In genomic region chr7:99440195-99440594, GRCh38 we compare ENCODE assay signal across 9 cellular contexts. TPM values are rescaled to one million over a fixed set of nuclear protein-coding genes. Genes with fewer than 3 reads are reported as not detected.
DNase-seq lines count a peak whose midpoint lies in the region; FAIRE-seq and TF ChIP-seq lines count a peak whose summit lies in the region.
"Had no signal": no experiment of that assay in that cellular context is flagged by ENCODE, and none has a peak within 500 bp of the region (broad histone marks: within the 10 kb centered on the region; RNA-seq: fewer than 3 reads in every experiment).

No MANE protein-coding gene starts in this region.

- H3K9me2 ChIP-seq in OCI-LY7 (ENCODE audit: insufficient read depth, low read length): no peaks in the 10 kb centered on the region

- intact Hi-C loops in OCI-LY7 (cut with micrococcal nuclease; ENCODE audit: unreplicated experiment): no loop called here

- H2BK5ac ChIP-seq in H1 (ENCODE audit: low read depth, low read length): no peak overlapping the region

- H3K14ac ChIP-seq in H1 (ENCODE audit: insufficient read length): no peak overlapping the region

- no peaks in the 10 kb centered on the region for H3K27me3 Mint-ChIP-seq in osteocyte (ENCODE audit: unreplicated experiment)

- H3K23ac ChIP-seq in H1 (ENCODE audit: insufficient read length): no peak overlapping the region

- peaks cover 11% of the 10 kb centered on the region for H4K20me1 ChIP-seq in OCI-LY7 (ENCODE audit: insufficient read depth, low read length)
- H4K20me1 ChIP-seq in H1 (replicated peaks in 1 of 2; ENCODE audit: control insufficient read depth in 1 of 2, insufficient read depth in 2 of 2, low read length in 2 of 2): peaks cover 17 to 18% of the 10 kb centered on the region in 2 experiments

- peak overlapping the region; percentile 99 for H3K4me3 Mint-ChIP-seq in osteocyte (ENCODE audit: unreplicated experiment)

- TF ChIP-seq POLR2A in H1 (IDR thresholded peaks at IDR 0.05; ENCODE audit: control extremely low read depth in 1 of 2, low read depth in 2 of 2, low read length in 2 of 2): no peak

- H3K79me1 ChIP-seq in H1 (ENCODE audit: low read depth, low read length): peaks cover 9% of the 10 kb centered on the region

- H2BK15ac ChIP-seq in H1 (ENCODE audit: low read length): no peak overlapping the region

- WGBS in H1 (ENCODE audit: extremely low coverage in 1 of 2, insufficient coverage in 1 of 2, insufficient read length in 1 of 2, insufficient replicate concordance in 2 of 2, low coverage in 1 of 2, low lambda C conversion rate in 2 of 2, missing lambda C conversion rate in 1 of 2), 2 experiments: 85% methylated on average over 9 of the region's 9 CpGs; no CpG with 5 or more reads in 1 of the 2 experiments

- H3K9me3 ChIP-seq in OCI-LY7 (ENCODE audit: low read length) (no peaks in the 10 kb centered on the region), H1 (ENCODE audit: insufficient read depth in 2 of 2, low read depth in 1 of 2, low read length in 1 of 2) (no peaks in the 10 kb centered on the region)
- H3K9me3 ChIP-seq: left lung had no signal

- no peak overlapping the region for H4K91ac ChIP-seq in H1 (replicated peaks; ENCODE audit: insufficient read length, low read length)

- POLR2A ChIA-PET in OCI-LY7 (lab: Charles Lee) (no interaction called here), H1 (lab: Charles Lee; ENCODE audit: partially characterized antibody) (interaction anchor here (0.7 to 7.3 kb wide), 11 partner anchors 9 to 191 kb away, joined by 3 to 51 read pairs (median 6); partner anchors contain the start of genes ATP5MF, BUD31 and PDAP1)

- no peak overlapping the region for H2BK12ac ChIP-seq in H1 (ENCODE audit: low read depth, low read length)

- CTCF ChIA-PET in OCI-LY7 (lab: Charles Lee; ENCODE audit: unreplicated experiment) (no interaction called here), H1 (lab: Charles Lee; ENCODE audit: partially characterized antibody) (no interaction called here)

- peaks cover 37% of the 10 kb centered on the region for H3K79me2 ChIP-seq in OCI-LY7 (ENCODE audit: insufficient read depth, low read depth, low read length)
- peaks cover 12 to 51% of the 10 kb centered on the region in 2 experiments for H3K79me2 ChIP-seq in H1 (ENCODE audit: control insufficient read depth in 1 of 2, insufficient read depth in 2 of 2, low read length in 2 of 2)

- no peak overlapping the region for H3K56ac ChIP-seq in H1 (replicated peaks; ENCODE audit: insufficient read length, low read depth, low read length)

- peaks cover 4% of the 10 kb centered on the region for H3K23me2 ChIP-seq in H1 (ENCODE audit: low read depth, low read length)

- no peak overlapping the region for H3K18ac ChIP-seq in H1 (ENCODE audit: extremely low read depth, low read length)

- H3K36me3 ChIP-seq in OCI-LY7 (ENCODE audit: insufficient read depth, low read length) (peaks cover 34% of the 10 kb centered on the region), H1 (ENCODE audit: control insufficient read depth in 2 of 4, insufficient read depth in 4 of 4, low read length in 3 of 4) (peaks cover 12 to 33% (median 18%) of the 10 kb centered on the region in 4 experiments)

- peaks cover 20% of the 10 kb centered on the region for H3K36me3 Mint-ChIP-seq in osteocyte (ENCODE audit: unreplicated experiment)

- TF ChIP-seq RAD21 in H1 (IDR thresholded peaks at IDR 0.05 in 1 of 2, conservative IDR thresholded peaks at IDR 0.05 in 1 of 2; ENCODE audit: low read depth in 2 of 2, low read length in 2 of 2): no peak

- H3K4ac ChIP-seq in H1 (replicated peaks; ENCODE audit: insufficient read length, low read depth, low read length): no peak overlapping the region

- H3K27ac ChIP-seq in OCI-LY7 (ENCODE audit: low read depth, low read length, poor library complexity, severe bottlenecking): no peak overlapping the region
- no peak overlapping the region for H3K27ac ChIP-seq in H1 (ENCODE audit: low read depth, low read length)
- H3K27ac ChIP-seq: left lung had no signal

- FAIRE-seq in H1 (lab: Jason Lieb, UNC): no peak

- no peak overlapping the region for H2AK5ac ChIP-seq in H1 (ENCODE audit: low read depth, low read length)

- TF ChIP-seq CTCF in OCI-LY7 (conservative IDR thresholded peaks at IDR 0.05; ENCODE audit: low read length) (no peak), H1 (IDR thresholded peaks at IDR 0.05; ENCODE audit: control extremely low read depth in 1 of 3, insufficient read depth in 1 of 3, low read depth in 1 of 3, low read length in 3 of 3) (no peak), osteocyte (IDR thresholded peaks at IDR 0.05) (no peak)

- H3K4me3 ChIP-seq in OCI-LY7 (ENCODE audit: low read depth, low read length, poor library complexity, severe bottlenecking): peak overlapping the region; percentile 86
- peak overlapping the region in 3 of 4 experiments; percentile 87 to 95 (median 90); a peak in 6 of 8 replicates for H3K4me3 ChIP-seq in H1 (ENCODE audit: extremely low read depth in 1 of 4, insufficient read depth in 2 of 4, low read depth in 3 of 4, low read length in 4 of 4)

- TF ChIP-seq EP300 in H1 (IDR thresholded peaks at IDR 0.05; ENCODE audit: borderline replicate concordance in 1 of 2, low read depth in 2 of 2, low read length in 2 of 2): no peak

- no peaks in the 10 kb centered on the region for H3K9me3 Mint-ChIP-seq in osteocyte (ENCODE audit: unreplicated experiment)

- H3K4me1 ChIP-seq in OCI-LY7 (ENCODE audit: insufficient read depth, low read length, poor library complexity, severe bottlenecking) (peaks cover 18% of the 10 kb centered on the region), H1 (replicated peaks in 1 of 4; ENCODE audit: control insufficient read depth in 3 of 4, insufficient read depth in 4 of 4, low read length in 3 of 4) (peaks cover 0 to 12% (median 6%) of the 10 kb centered on the region in 4 experiments; a peak in 5 of 7 replicates)

- no TSS peak for BruUV-seq in OCI-LY7 (replicated peaks; lab: Mats Ljungman, UMichigan)

- H2BK120ac ChIP-seq in H1 (replicated peaks; ENCODE audit: low read depth, low read length): no peak overlapping the region

- H3K4me1 Mint-ChIP-seq in osteocyte (ENCODE audit: unreplicated experiment): peaks cover 25% of the 10 kb centered on the region

- DNase-seq in EH (ENCODE audit: low read depth): peak; percentile 55
- no peak for DNase-seq in OCI-LY7 (ENCODE audit: low spot score)
- DNase-seq in H1 (ENCODE audit: low read depth in 1 of 2, low spot score in 2 of 2): no peak
- no peak for DNase-seq in osteocyte (ENCODE audit: extremely low spot score, unreplicated experiment)
- no peak for DNase-seq in HT-29 (ENCODE audit: low spot score)
- DNase-seq in COLO829 (ENCODE audit: low spot score): no peak
- no peak for DNase-seq in NCI-H69 (lab: John Stamatoyannopoulos, UW)
- no peak for DNase-seq in NCI-H128 (lab: John Stamatoyannopoulos, UW; ENCODE audit: unreplicated experiment)
- DNase-seq: left lung had no signal

- H2AFZ ChIP-seq in OCI-LY7 (ENCODE audit: low read length) (no peak overlapping the region), H1 (ENCODE audit: low read length) (no peak overlapping the region)

- H3K9ac ChIP-seq in H1 (replicated peaks in 1 of 4; ENCODE audit: extremely low read depth in 1 of 4, low read depth in 3 of 4, low read length in 3 of 4): peak overlapping the region in 2 of 4 experiments; percentile 5 to 27; a peak in 2 of 7 replicates

- H3K4me2 ChIP-seq in OCI-LY7 (ENCODE audit: low read length) (peak overlapping the region; percentile 93), H1 (ENCODE audit: insufficient read depth in 1 of 2, low read depth in 2 of 2, low read length in 2 of 2) (peak overlapping the region; percentile 85 to 88)

- H3K27me3 ChIP-seq in H1 (replicated peaks in 1 of 4; ENCODE audit: control insufficient read depth in 3 of 4, extremely low read depth in 1 of 4, insufficient read depth in 3 of 4, low read length in 3 of 4): no peaks in the 10 kb centered on the region
- H3K27me3 ChIP-seq: left lung had no signal

- H2BK20ac ChIP-seq in H1 (ENCODE audit: low read length): no peak overlapping the region

- H4K5ac ChIP-seq in H1 (ENCODE audit: insufficient read length, low read depth, low read length): no peak overlapping the region

- H3K27ac Mint-ChIP-seq in osteocyte (ENCODE audit: unreplicated experiment): peak overlapping the region; percentile 96

- H4K8ac ChIP-seq in H1 (ENCODE audit: extremely low read depth, insufficient read depth, low read length): no peak overlapping the region

RNA-seq across cellular contexts. Expression of gene CPSF4, which starts 1.5 kb away (rescaled TPM):
- total RNA-seq in OCI-LY7 (2014; rRNA removed; shearing (Covaris generic)): 75.3 and 84.4 TPM in 2 replicates
- total RNA-seq in OCI-LY7 (2022): 88.6 and 91.9 TPM in 2 replicates
- total RNA-seq in H1 (2021; fragmentation: NEBNext Ultra II Directional; extraction: Animal tissue kit (Norgen Biotek cat#: 25700)): 74.8 and 77.5 TPM in 2 replicates
- 103 and 156 TPM in 2 replicates for polyA plus RNA-seq in H1 (2011; rRNA removed)
- polyA plus RNA-seq in H1 (2011; cell fraction: cytosol; rRNA removed): 114 TPM
- 301 TPM for polyA plus RNA-seq in H1 (2011; cell fraction: nucleus; rRNA removed)
- 66.8 to 95.4 TPM (median 80.9 TPM) in 4 replicates for polyA plus RNA-seq in H1 (2012, experiment 1 of 2)
- 75.9 TPM for polyA plus RNA-seq in H1 (2012, experiment 2 of 2)
- polyA plus RNA-seq in H1 (2013, experiment 1 of 2): 46.9 TPM
- polyA plus RNA-seq in H1 (2013, experiment 2 of 2): 42.5 TPM
- 105 and 116 TPM in 2 replicates for polyA minus RNA-seq in H1 (2011; rRNA and poly(A)+ RNA removed)
- 59.0 TPM for polyA minus RNA-seq in H1 (2011; cell fraction: cytosol; rRNA and poly(A)+ RNA removed)
- polyA minus RNA-seq in H1 (2011; cell fraction: nucleus; rRNA and poly(A)+ RNA removed): 86.4 TPM
- 32.3 and 37.9 TPM in 2 replicates for total RNA-seq in osteocyte
- 101 and 112 TPM in 2 replicates for total RNA-seq in HT-29 (2014; rRNA removed; shearing (Covaris generic))

RNA-seq across cellular contexts. Expression of gene PTCD1, which starts 1.6 kb away (rescaled TPM):
- total RNA-seq in OCI-LY7 (2014; rRNA removed; shearing (Covaris generic)): 11.0 and 11.1 TPM in 2 replicates
- 7.6 and 11.3 TPM in 2 replicates for total RNA-seq in OCI-LY7 (2022)
- 7.5 and 8.5 TPM in 2 replicates for total RNA-seq in H1 (2021; fragmentation: NEBNext Ultra II Directional; extraction: Animal tissue kit (Norgen Biotek cat#: 25700))
- polyA plus RNA-seq in H1 (2011; rRNA removed): 7.6 and 9.6 TPM in 2 replicates
- 9.6 TPM for polyA plus RNA-seq in H1 (2011; cell fraction: cytosol; rRNA removed)
- 14.9 TPM for polyA plus RNA-seq in H1 (2011; cell fraction: nucleus; rRNA removed)
- 8.4 to 9.8 TPM (median 9.2 TPM) in 4 replicates for polyA plus RNA-seq in H1 (2012, experiment 1 of 2)
- 7.8 TPM for polyA plus RNA-seq in H1 (2012, experiment 2 of 2)
- polyA plus RNA-seq in H1 (2013, experiment 1 of 2): 5.9 TPM
- 5.8 TPM for polyA plus RNA-seq in H1 (2013, experiment 2 of 2)
- 7.4 and 7.9 TPM in 2 replicates for polyA minus RNA-seq in H1 (2011; rRNA and poly(A)+ RNA removed)
- polyA minus RNA-seq in H1 (2011; cell fraction: cytosol; rRNA and poly(A)+ RNA removed): 8.7 TPM
- 7.7 TPM for polyA minus RNA-seq in H1 (2011; cell fraction: nucleus; rRNA and poly(A)+ RNA removed)
- total RNA-seq in osteocyte: 5.7 and 10.5 TPM in 2 replicates
- total RNA-seq in HT-29 (2014; rRNA removed; shearing (Covaris generic)): 18.2 and 22.3 TPM in 2 replicates

RNA-seq across cellular contexts. Expression of gene ATP5MF, which starts 25.8 kb away (rescaled TPM):
- 756 and 900 TPM in 2 replicates for total RNA-seq in OCI-LY7 (2014; rRNA removed; shearing (Covaris generic))
- 387 and 463 TPM in 2 replicates for total RNA-seq in OCI-LY7 (2022)
- 506 and 539 TPM in 2 replicates for total RNA-seq in H1 (2021; fragmentation: NEBNext Ultra II Directional; extraction: Animal tissue kit (Norgen Biotek cat#: 25700))
- polyA plus RNA-seq in H1 (2011; rRNA removed): 2,240 and 4,362 TPM in 2 replicates
- polyA plus RNA-seq in H1 (2011; cell fraction: cytosol; rRNA removed): 1,896 TPM
- polyA plus RNA-seq in H1 (2011; cell fraction: nucleus; rRNA removed): 311 TPM
- polyA plus RNA-seq in H1 (2012, experiment 1 of 2): 1,096 to 1,517 TPM (median 1,385 TPM) in 4 replicates
- 20,372 TPM for polyA plus RNA-seq in H1 (2012, experiment 2 of 2)
- 727 TPM for polyA plus RNA-seq in H1 (2013, experiment 1 of 2)
- 672 TPM for polyA plus RNA-seq in H1 (2013, experiment 2 of 2)
- 145 and 164 TPM in 2 replicates for polyA minus RNA-seq in H1 (2011; rRNA and poly(A)+ RNA removed)
- polyA minus RNA-seq in H1 (2011; cell fraction: cytosol; rRNA and poly(A)+ RNA removed): 160 TPM
- 92.3 TPM for polyA minus RNA-seq in H1 (2011; cell fraction: nucleus; rRNA and poly(A)+ RNA removed)
- total RNA-seq in osteocyte: 251 and 253 TPM in 2 replicates
- total RNA-seq in HT-29 (2014; rRNA removed; shearing (Covaris generic)): 918 and 1,014 TPM in 2 replicates

RNA-seq across cellular contexts. Expression of gene BUD31, which starts 31.4 kb away (rescaled TPM):
- 104 and 118 TPM in 2 replicates for total RNA-seq in OCI-LY7 (2014; rRNA removed; shearing (Covaris generic))
- 100 and 114 TPM in 2 replicates for total RNA-seq in OCI-LY7 (2022)
- 114 and 121 TPM in 2 replicates for total RNA-seq in H1 (2021; fragmentation: NEBNext Ultra II Directional; extraction: Animal tissue kit (Norgen Biotek cat#: 25700))
- 46.7 and 72.0 TPM in 2 replicates for polyA plus RNA-seq in H1 (2011; rRNA removed)
- polyA plus RNA-seq in H1 (2011; cell fraction: cytosol; rRNA removed): 65.3 TPM
- polyA plus RNA-seq in H1 (2011; cell fraction: nucleus; rRNA removed): 53.6 TPM
- 80.2 to 121 TPM (median 93.7 TPM) in 4 replicates for polyA plus RNA-seq in H1 (2012, experiment 1 of 2)
- 53.6 TPM for polyA plus RNA-seq in H1 (2012, experiment 2 of 2)
- polyA plus RNA-seq in H1 (2013, experiment 1 of 2): 120 TPM
- 127 TPM for polyA plus RNA-seq in H1 (2013, experiment 2 of 2)
- 18.5 and 23.9 TPM in 2 replicates for polyA minus RNA-seq in H1 (2011; rRNA and poly(A)+ RNA removed)
- polyA minus RNA-seq in H1 (2011; cell fraction: cytosol; rRNA and poly(A)+ RNA removed): 20.2 TPM
- 20.8 TPM for polyA minus RNA-seq in H1 (2011; cell fraction: nucleus; rRNA and poly(A)+ RNA removed)
- 112 and 131 TPM in 2 replicates for total RNA-seq in osteocyte
- total RNA-seq in HT-29 (2014; rRNA removed; shearing (Covaris generic)): 120 and 130 TPM in 2 replicates

RNA-seq across cellular contexts. Expression of gene PDAP1, which starts 31.8 kb away (rescaled TPM):
- 33.7 and 50.0 TPM in 2 replicates for total RNA-seq in OCI-LY7 (2014; rRNA removed; shearing (Covaris generic))
- total RNA-seq in OCI-LY7 (2022) (132 and 135 TPM in 2 replicates), osteocyte (107 and 116 TPM in 2 replicates)
- total RNA-seq in H1 (2021; fragmentation: NEBNext Ultra II Directional; extraction: Animal tissue kit (Norgen Biotek cat#: 25700)): 169 and 174 TPM in 2 replicates
- 26.6 and 37.1 TPM in 2 replicates for polyA plus RNA-seq in H1 (2011; rRNA removed)
- polyA plus RNA-seq in H1 (2011; cell fraction: cytosol; rRNA removed): 121 TPM
- polyA plus RNA-seq in H1 (2011; cell fraction: nucleus; rRNA removed): 34.9 TPM
- 210 to 261 TPM (median 258 TPM) in 4 replicates for polyA plus RNA-seq in H1 (2012, experiment 1 of 2)
- 117 TPM for polyA plus RNA-seq in H1 (2012, experiment 2 of 2)
- polyA plus RNA-seq in H1 (2013, experiment 1 of 2): 114 TPM
- 125 TPM for polyA plus RNA-seq in H1 (2013, experiment 2 of 2)
- 5.6 and 11.0 TPM in 2 replicates for polyA minus RNA-seq in H1 (2011; rRNA and poly(A)+ RNA removed)
- polyA minus RNA-seq in H1 (2011; cell fraction: cytosol; rRNA and poly(A)+ RNA removed): 30.0 TPM
- polyA minus RNA-seq in H1 (2011; cell fraction: nucleus; rRNA and poly(A)+ RNA removed): 9.4 TPM
- total RNA-seq in HT-29 (2014; rRNA removed; shearing (Covaris generic)): 51.2 and 57.8 TPM in 2 replicates
